11 cellular contexts compared by ENCODE assay signal in genomic region chr11:96259053-96259837, GRCh38.
DNase-seq lines count a peak whose midpoint lies in the region; ATAC-seq and TF ChIP-seq lines count a peak whose summit lies in the region.
"Had no signal": no experiment of that assay in that cellular context is flagged by ENCODE, and none has a peak within 500 bp of the region (broad histone marks: within the 10 kb centered on the region; RNA-seq: fewer than 3 reads in every experiment).

No MANE protein-coding gene starts in this region.

- H3K4me1 Mint-ChIP-seq in MCF 10A (ENCODE audit: insufficient read depth, unreplicated experiment) (peaks cover 69% of the 10 kb centered on the region), memory B cell (peaks cover 50% of the 10 kb centered on the region)

- no peak overlapping the region for H3K4me3 Mint-ChIP-seq in MCF 10A (ENCODE audit: unreplicated experiment)
- H3K4me3 Mint-ChIP-seq in memory B cell: peak overlapping the region; percentile 77

- peak overlapping the region; percentile 85; the same call in 1 of the 2 replicates for H2BK120ac ChIP-seq in IMR-90 (ENCODE audit: low read depth, low read length)

- no peak overlapping the region; the same call in 1 of the 2 replicates for H3K23ac ChIP-seq in IMR-90 (ENCODE audit: low read depth, low read length)

- dilution Hi-C loops in IMR-90 (cut with HindIII; ENCODE audit: low sequenced_read_pairs, unreplicated experiment): no loop called here

- WGBS in IMR-90 (ENCODE audit: extremely low coverage in 2 of 2, insufficient read length in 1 of 2), 2 experiments: no CpG with 5 or more reads among the region's 4 CpGs

- 0 out of 2 replicates have a peak overlapping the region, but pooled peaks have one; percentile 2 for H4K91ac ChIP-seq in IMR-90 (ENCODE audit: insufficient read depth, low read depth, low read length)

- H3K9me3 Mint-ChIP-seq in MCF 10A (ENCODE audit: unreplicated experiment) (no peaks in the 10 kb centered on the region), memory B cell (no peaks in the 10 kb centered on the region)

- H3K4me2 ChIP-seq in IMR-90 (ENCODE audit: low read depth, low read length): peak overlapping the region; percentile 60; the same call in 1 of the 2 replicates

- no peak overlapping the region for H2AFZ ChIP-seq in IMR-90 (replicated peaks; ENCODE audit: low read length, poor library complexity)

- DNase-seq in ACHN: peak; percentile 69
- peak; percentile 86 for DNase-seq in IMR-90
- peak; percentile 77 for DNase-seq in MCF 10A (ENCODE audit: unreplicated experiment)
- no peak for DNase-seq in memory B cell (ENCODE audit: low spot score in 2 of 2)
- DNase-seq in SHP77 treated with DMSO at 0.1 percent for 48 hours (lab: John Stamatoyannopoulos, UW): no peak
- DNase-seq in NCI-H524 treated with DMSO at 0.1 percent for 48 hours (lab: John Stamatoyannopoulos, UW): no peak
- DNase-seq in COLO668 (lab: John Stamatoyannopoulos, UW; ENCODE audit: unreplicated experiment): no peak
- DNase-seq: activated CD4-positive, alpha-beta T cell treated with anti-CD3 and anti-CD28 coated beads for 1 hour had no signal

- BruUV-seq in IMR-90 (replicated peaks; lab: Mats Ljungman, UMichigan) (no TSS peak), MCF 10A (replicated peaks; lab: Mats Ljungman, UMichigan) (no TSS peak)

- H3K27ac Mint-ChIP-seq in MCF 10A (ENCODE audit: low read depth, unreplicated experiment) (peak overlapping the region; percentile 77), memory B cell (peak overlapping the region; percentile 97)

- H2BK5ac ChIP-seq in IMR-90 (ENCODE audit: low read depth, low read length, poor library complexity, severe bottlenecking): peak overlapping the region; percentile 90

- H3K14ac ChIP-seq in IMR-90 (replicated peaks; ENCODE audit: low read depth, low read length): no peak overlapping the region; the same call in 1 of the 2 replicates

- peak overlapping the region; percentile 11 for H2BK20ac ChIP-seq in IMR-90 (ENCODE audit: low read depth, low read length)

- H4K20me1 ChIP-seq in IMR-90 (ENCODE audit: insufficient read depth, low read length): no peaks in the 10 kb centered on the region; the same call in 1 of the 2 replicates

- TF ChIP-seq POLR2A in IMR-90 (IDR thresholded peaks at IDR 0.05; ENCODE audit: low read depth, low read length): no peak

- H3K56ac ChIP-seq in IMR-90 (ENCODE audit: extremely low read depth, insufficient read depth, low read length): no peak overlapping the region

- peak overlapping the region in 1 of 2 experiments; percentile 82; a peak in 1 of 4 replicates for H4K8ac ChIP-seq in IMR-90 (ENCODE audit: low read depth in 2 of 2, low read length in 2 of 2)

- no peaks in the 10 kb centered on the region for H3K36me3 ChIP-seq in IMR-90 (ENCODE audit: control insufficient read depth, insufficient read depth, low read length)

- H4K5ac ChIP-seq in IMR-90 (ENCODE audit: low read depth, low read length): peak overlapping the region; percentile 35; the same call in 1 of the 2 replicates

- no peaks in the 10 kb centered on the region for H3K27me3 Mint-ChIP-seq in MCF 10A (ENCODE audit: insufficient read depth, unreplicated experiment)
- H3K27me3 Mint-ChIP-seq in memory B cell: no peaks in the 10 kb centered on the region

- H3K4me3 ChIP-seq in IMR-90 (ENCODE audit: insufficient read depth, low read depth, low read length): no peak overlapping the region
- H3K4me3 ChIP-seq: lung had no signal

- H3K4me1 ChIP-seq in IMR-90 (ENCODE audit: control insufficient read depth, insufficient read depth, low read length): peaks cover 29% of the 10 kb centered on the region

- POLR2A ChIA-PET in IMR-90 (lab: Charles Lee; ENCODE audit: unreplicated experiment): interaction anchor here (0.5 kb wide), 1 partner anchor 81 kb away, joined by 3 read pairs; no protein-coding TSS in a partner anchor
- POLR2A ChIA-PET in MCF 10A (lab: Yijun Ruan, JAX): interaction anchor here (0.6 to 1.9 kb wide), 9 partner anchors 10 to 467 kb away, joined by 3 to 10 read pairs (median 3); partner anchors contain the start of gene MAML2

- peaks cover 29 to 83% of the 10 kb centered on the region in 2 experiments for H3K79me1 ChIP-seq in IMR-90 (ENCODE audit: low read depth in 1 of 2, low read length in 2 of 2)

- no peaks in the 10 kb centered on the region for H3K27me3 ChIP-seq in IMR-90 (ENCODE audit: control insufficient read depth, insufficient read depth, low read length)

- TF ChIP-seq CTCF in IMR-90 (conservative IDR thresholded peaks at IDR 0.05; ENCODE audit: low read depth, low read length) (no peak), MCF 10A (IDR thresholded peaks at IDR 0.05; ENCODE audit: unreplicated experiment) (no peak)

- H3K36me3 Mint-ChIP-seq in MCF 10A (ENCODE audit: insufficient read depth, unreplicated experiment): peaks cover 6% of the 10 kb centered on the region
- peaks cover 6% of the 10 kb centered on the region for H3K36me3 Mint-ChIP-seq in memory B cell

- CTCF ChIA-PET in IMR-90 (lab: Yijun Ruan, JAX) (interaction anchor here (0.6 kb wide), 1 partner anchor 25 kb away, joined by 3 read pairs; no protein-coding TSS in a partner anchor), MCF 10A (lab: Yijun Ruan, JAX) (interaction anchor here (0.7 to 3.8 kb wide), 3 partner anchors 9 to 84 kb away, joined by 3 to 18 read pairs (median 4); partner anchors contain the start of gene MAML2)

- no peak overlapping the region; the same call in 1 of the 2 replicates for H3K4ac ChIP-seq in IMR-90 (ENCODE audit: low read depth, low read length)

- no peak overlapping the region for H2BK15ac ChIP-seq in IMR-90 (ENCODE audit: low read depth, low read length)

- in situ Hi-C loops in ACHN (cut with HindIII; ENCODE audit: low pct_ligation_motif_present, low pct_unique_long_range_greater_than_20kb, low sequenced_read_pairs): no loop called here
- in situ Hi-C loops in IMR-90 (cut with MboI; ENCODE audit: low sequenced_read_pairs): no loop called here

- H3K9me1 ChIP-seq in IMR-90 (ENCODE audit: insufficient read depth, low read length): peaks cover 17% of the 10 kb centered on the region

- no peak overlapping the region for H3K9ac ChIP-seq in IMR-90 (ENCODE audit: low read depth, low read length)

- intact Hi-C loops in IMR-90 (cut with micrococcal nuclease): loop anchor here (5.0 kb wide), 1 partner anchor 83 kb away; the partner anchor contains the start of gene MAML2
- intact Hi-C loops in MCF 10A (cut with micrococcal nuclease): no loop called here

- no peak overlapping the region for H2AK9ac ChIP-seq in IMR-90 (replicated peaks; ENCODE audit: low read depth, low read length, poor library complexity)

- peak overlapping the region; percentile 23; the same call in 1 of the 2 replicates for H3K27ac ChIP-seq in IMR-90 (ENCODE audit: insufficient read depth, low read length)
- H3K27ac ChIP-seq: HL-60 had no signal

- no peaks in the 10 kb centered on the region for H3K9me3 ChIP-seq in IMR-90 (ENCODE audit: control insufficient read depth, insufficient read depth, low read length)

- no peak for TF ChIP-seq RAD21 in IMR-90 (IDR thresholded peaks at IDR 0.05; ENCODE audit: low read length)

- no peak overlapping the region for H2AK5ac ChIP-seq in IMR-90 (ENCODE audit: low read depth, low read length)

- peak overlapping the region; percentile 74 for H3K18ac ChIP-seq in IMR-90 (ENCODE audit: low read depth, low read length)

- ATAC-seq in IMR-90 (ENCODE audit: low read depth): peak; percentile 58
- ATAC-seq in memory B cell (ENCODE audit: low read depth): peak; percentile 27
- ATAC-seq in HG02610 (IDR thresholded peaks at IDR 0.05; ENCODE audit: unreplicated experiment): no peak

TF ChIP-seq in IMR-90, 13 proteins besides CTCF, POLR2A, EP300 and RAD21:
- TF ChIP-seq CEBPB (IDR thresholded peaks at IDR 0.05; ENCODE audit: low read depth, low read length): peak; percentile 23; the same call in 1 of the 2 replicates
- TF ChIP-seq FOS (IDR thresholded peaks at IDR 0.05; ENCODE audit: low read depth, low read length): peak; percentile 78
- TF ChIP-seq MAZ (IDR thresholded peaks at IDR 0.05; ENCODE audit: borderline replicate concordance, low read depth, low read length): no peak
- no peak for TF ChIP-seq MXI1 (IDR thresholded peaks at IDR 0.05; ENCODE audit: borderline replicate concordance, low read depth, low read length)
- no peak for TF ChIP-seq RCOR1 (IDR thresholded peaks at IDR 0.05; ENCODE audit: insufficient replicate concordance, low read length)
- TF ChIP-seq, protein P1, sequence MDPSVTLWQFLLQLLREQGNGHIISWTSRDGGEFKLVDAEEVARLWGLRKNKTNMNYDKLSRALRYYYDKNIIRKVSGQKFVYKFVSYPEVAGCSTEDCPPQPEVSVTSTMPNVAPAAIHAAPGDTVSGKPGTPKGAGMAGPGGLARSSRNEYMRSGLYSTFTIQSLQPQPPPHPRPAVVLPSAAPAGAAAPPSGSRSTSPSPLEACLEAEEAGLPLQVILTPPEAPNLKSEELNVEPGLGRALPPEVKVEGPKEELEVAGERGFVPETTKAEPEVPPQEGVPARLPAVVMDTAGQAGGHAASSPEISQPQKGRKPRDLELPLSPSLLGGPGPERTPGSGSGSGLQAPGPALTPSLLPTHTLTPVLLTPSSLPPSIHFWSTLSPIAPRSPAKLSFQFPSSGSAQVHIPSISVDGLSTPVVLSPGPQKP (IDR thresholded peaks at IDR 0.05; ENCODE audit: borderline replicate concordance, low read depth, low read length): no peak
- TF ChIP-seq RFX5 (IDR thresholded peaks at IDR 0.05; ENCODE audit: low read depth, low read length): no peak
- TF ChIP-seq USF2 (IDR thresholded peaks at IDR 0.05; ENCODE audit: low read depth, low read length): no peak
- TF ChIP-seq BHLHE40 (IDR thresholded peaks at IDR 0.05; ENCODE audit: low read depth, low read length): no peak
- TF ChIP-seq CHD1 (IDR thresholded peaks at IDR 0.05; ENCODE audit: low read depth, low read length): no peak
- no peak for TF ChIP-seq NFE2L2 (IDR thresholded peaks at IDR 0.05; ENCODE audit: low read depth, low read length)
- TF ChIP-seq SMC3 (IDR thresholded peaks at IDR 0.05; ENCODE audit: low read depth, low read length): peak; percentile 12; the same call in 1 of the 2 replicates

Comparison
In these comparisons a context has a peak if more than half of its experiments do, and no peak if none do; other contexts are left out.
1. DNase-seq: peak in ACHN (single experiment), IMR-90 (single experiment) and MCF 10A (single experiment); none in memory B cell (0 of 2), SHP77 treated with DMSO at 0.1 percent for 48 hours (single experiment), NCI-H524 treated with DMSO at 0.1 percent for 48 hours (single experiment) and COLO668 (single experiment).